In genomic region chr11:61026121-61027031, GRCh38 we compare ENCODE assay signal across 1 cellular context.
TF ChIP-seq lines count a peak whose summit lies in the region.

No MANE protein-coding gene starts in this region.

TF ChIP-seq in GM12878, 131 proteins besides CTCF, POLR2A, EP300 and RAD21 (continued from another document):
- no peak for TF ChIP-seq ZNF592 (IDR thresholded peaks at IDR 0.05)
